Comparison of ENCODE assay signal across 12 cellular contexts in genomic region chr16:2584742-2585650, GRCh38. TPM values are rescaled to one million over a fixed set of nuclear protein-coding genes. Genes with fewer than 3 reads are reported as not detected.
A peak's percentile ranks its signal among the peaks of the same experiment; 100 is the strongest.
DNase-seq lines count a peak whose midpoint lies in the region.
"Had no signal": no experiment of that assay in that cellular context is flagged by ENCODE, and none has a peak within 500 bp of the region (broad histone marks: within the 10 kb centered on the region; RNA-seq: fewer than 3 reads in every experiment).

No MANE protein-coding gene starts in this region.

- no peaks in the 10 kb centered on the region for H3K27me3 Mint-ChIP-seq in activated CD4-positive, alpha-beta T cell treated with anti-CD3 and anti-CD28 coated beads, Interleukin-2, amount 10 ng/mL, durations not matched to agents 7 days and 5 days
- H3K27me3 Mint-ChIP-seq: naive thymus-derived CD8-positive, alpha-beta T cell had no signal

- 65% methylated on average over 23 of the region's 23 CpGs for WGBS in thymus

- H3K27ac Mint-ChIP-seq in activated CD4-positive, alpha-beta T cell treated with anti-CD3 and anti-CD28 coated beads, Interleukin-2, amount 10 ng/mL, durations not matched to agents 7 days and 5 days = no peak overlapping the region

- no peaks in the 10 kb centered on the region for H3K9me3 ChIP-seq in thymus (ENCODE audit: control insufficient read depth)
- H3K9me3 ChIP-seq: A549, breast epithelium, uterus had no signal

- H3K27ac ChIP-seq in thymus (ENCODE audit: low read depth) = peak overlapping the region; percentile 58
- H3K27ac ChIP-seq: A549, breast epithelium, uterus had no signal

- peaks cover 52% of the 10 kb centered on the region for H3K36me3 ChIP-seq in thymus (ENCODE audit: control insufficient read depth, insufficient read depth)
- H3K36me3 ChIP-seq: breast epithelium, uterus had no signal

- POLR2A ChIA-PET in activated CD4-positive, alpha-beta T cell treated with anti-CD3 and anti-CD28 coated beads, Interleukin-2, amount 10 ng/mL, durations not matched to agents 7 days and 5 days (lab: Charles Lee) = no interaction called here

- peak; percentile 3 for DNase-seq in activated CD4-positive, alpha-beta T cell treated with anti-CD3 and anti-CD28 coated beads, Interleukin-2, amount 10 ng/mL, durations not matched to agents 7 days and 5 days
- DNase-seq in activated CD4-positive, alpha-beta T cell treated with anti-CD3 and anti-CD28 coated beads, Interleukin-2, amount 50 U/mL, for 4 hours = no peak
- peak; percentile 66 for DNase-seq in cerebellum (ENCODE audit: low spot score)
- DNase-seq in mesenteric fat pad (ENCODE audit: low spot score) = peak; percentile 82
- DNase-seq in NCI-H345 treated with DMSO at 0.1 percent for 48 hours (lab: John Stamatoyannopoulos, UW; ENCODE audit: unreplicated experiment) = no peak
- DNase-seq in stimulated activated CD4-positive, alpha-beta T cell treated with anti-CD3 and anti-CD28 coated beads, Interleukin-12 subunit alpha, Interleukin-12 subunit beta, amount 100 ng/mL, for 4 hours = no peak
- DNase-seq in glomerular visceral epithelial cell (ENCODE audit: extremely low spot score) = no peak
- DNase-seq: naive thymus-derived CD8-positive, alpha-beta T cell had no signal

- peaks cover 3% of the 10 kb centered on the region for H3K4me1 Mint-ChIP-seq in activated CD4-positive, alpha-beta T cell treated with anti-CD3 and anti-CD28 coated beads, Interleukin-2, amount 10 ng/mL, durations not matched to agents 7 days and 5 days

- H3K27me3 ChIP-seq in thymus (ENCODE audit: control insufficient read depth, insufficient read depth) = no peaks in the 10 kb centered on the region
- H3K27me3 ChIP-seq: breast epithelium, uterus had no signal

- H3K4me3 Mint-ChIP-seq in activated CD4-positive, alpha-beta T cell treated with anti-CD3 and anti-CD28 coated beads, Interleukin-2, amount 10 ng/mL, durations not matched to agents 7 days and 5 days = no peak overlapping the region
- H3K4me3 Mint-ChIP-seq: naive thymus-derived CD8-positive, alpha-beta T cell had no signal

- H3K36me3 Mint-ChIP-seq in activated CD4-positive, alpha-beta T cell treated with anti-CD3 and anti-CD28 coated beads, Interleukin-2, amount 10 ng/mL, durations not matched to agents 7 days and 5 days (ENCODE audit: low read depth) = peaks cover 23% of the 10 kb centered on the region

- no peaks in the 10 kb centered on the region for H3K9me3 Mint-ChIP-seq in activated CD4-positive, alpha-beta T cell treated with anti-CD3 and anti-CD28 coated beads, Interleukin-2, amount 10 ng/mL, durations not matched to agents 7 days and 5 days
- H3K9me3 Mint-ChIP-seq: naive thymus-derived CD8-positive, alpha-beta T cell had no signal

- peaks cover 12% of the 10 kb centered on the region for H3K4me1 ChIP-seq in thymus (ENCODE audit: control insufficient read depth, insufficient read depth, low read length)
- H3K4me1 ChIP-seq: A549, breast epithelium, uterus had no signal

- no peak overlapping the region for H3K4me3 ChIP-seq in thymus (ENCODE audit: low read length)
- H3K4me3 ChIP-seq: A549, breast epithelium, uterus had no signal

- CTCF ChIA-PET in activated CD4-positive, alpha-beta T cell treated with anti-CD3 and anti-CD28 coated beads, Interleukin-2, amount 10 ng/mL, durations not matched to agents 7 days and 5 days (lab: Charles Lee) = no interaction called here

RNA-seq across cellular contexts. Expression of gene PDPK1, which starts 47.2 kb away (rescaled TPM):
- 10 to 100 TPM; 43.3 to 46.1 TPM for total RNA-seq in activated CD4-positive, alpha-beta T cell treated with anti-CD3 and anti-CD28 coated beads, Interleukin-2, amount 10 ng/mL, durations not matched to agents 7 days and 5 days
- total RNA-seq in cerebellum (29.7 TPM), mesenteric fat pad (43.0 TPM)
- polyA plus RNA-seq in thymus = 14.1 TPM

RNA-seq across cellular contexts. Expression of gene CEMP1, which starts 53.8 kb away (rescaled TPM):
- total RNA-seq in activated CD4-positive, alpha-beta T cell treated with anti-CD3 and anti-CD28 coated beads, Interleukin-2, amount 10 ng/mL, durations not matched to agents 7 days and 5 days = under 1 TPM in 1 of 2 experiments, not detected in 1; 0.17 TPM
- total RNA-seq in cerebellum = not detected
- total RNA-seq in mesenteric fat pad = not detected
- polyA plus RNA-seq in thymus = 1.2 TPM
- polyA plus RNA-seq: A549 had no signal

Comparison
In these comparisons a context has a peak if more than half of its experiments do, and no peak if none do; other contexts are left out.
1. DNase-seq: peak in activated CD4-positive, alpha-beta T cell treated with anti-CD3 and anti-CD28 coated beads, Interleukin-2, amount 10 ng/mL, durations not matched to agents 7 days and 5 days (single experiment), cerebellum (single experiment) and mesenteric fat pad (single experiment); none in activated CD4-positive, alpha-beta T cell treated with anti-CD3 and anti-CD28 coated beads, Interleukin-2, amount 50 U/mL, for 4 hours (0 of 2), NCI-H345 treated with DMSO at 0.1 percent for 48 hours (single experiment), stimulated activated CD4-positive, alpha-beta T cell treated with anti-CD3 and anti-CD28 coated beads, Interleukin-12 subunit alpha, Interleukin-12 subunit beta, amount 100 ng/mL, for 4 hours (single experiment) and glomerular visceral epithelial cell (single experiment).